ENCODE assay signal across 11 cellular contexts in genomic region chr1:117632269-117633067, GRCh38. TPM values are rescaled to one million over a fixed set of nuclear protein-coding genes. Genes with fewer than 3 reads are reported as not detected.
A peak's percentile ranks its signal among the peaks of the same experiment; 100 is the strongest.
DNase-seq lines count a peak whose midpoint lies in the region; ATAC-seq, FAIRE-seq and TF ChIP-seq lines count a peak whose summit lies in the region.
"Had no signal": no experiment of that assay in that cellular context is flagged by ENCODE, and none has a peak within 500 bp of the region (broad histone marks: within the 10 kb centered on the region; RNA-seq: fewer than 3 reads in every experiment).

No MANE protein-coding gene starts in this region.

- H3K36me3 ChIP-seq in bronchial epithelial cell (ENCODE audit: control insufficient read depth, insufficient read depth, low read length) (no peaks in the 10 kb centered on the region), thyroid gland (no peaks in the 10 kb centered on the region)

- peaks cover 35 to 46% of the 10 kb centered on the region in 2 donors for H3K4me1 ChIP-seq in thyroid gland

- intact Hi-C loops in thyroid gland (cut with DNase I), result no loop called here

- DNase-seq in activated CD8-positive, alpha-beta memory T cell treated with anti-CD3 and anti-CD28 coated beads for 24 hours, result peak; percentile 50
- no peak for DNase-seq in activated CD8-positive, alpha-beta memory T cell treated with anti-CD3 and anti-CD28 coated beads, Interleukin-2, amount 50 U/mL, for 4 hours
- peak; percentile 37 for DNase-seq in bronchial epithelial cell (ENCODE audit: low read depth)
- DNase-seq in thyroid gland, result peak; percentile 30 to 48
- DNase-seq in SIG-M5 treated with dmso at 0.1 percent for 504 hours (lab: John Stamatoyannopoulos, UW; ENCODE audit: unreplicated experiment), result no peak
- DNase-seq in SK-N-DZ (ENCODE audit: low spot score), result no peak
- DNase-seq: NCI-H1436; stimulated activated naive CD4-positive, alpha-beta T cell had no signal

- TF ChIP-seq CTCF in bronchial epithelial cell (IDR thresholded peaks at IDR 0.05; ENCODE audit: insufficient read depth, low read length, severe bottlenecking) (no peak), thyroid gland (IDR thresholded peaks at IDR 0.05) (no peak)

- no peaks in the 10 kb centered on the region for H3K9me3 ChIP-seq in thyroid gland

- no peak overlapping the region for H3K4me3 ChIP-seq in bronchial epithelial cell (ENCODE audit: low read depth, low read length)
- H3K4me3 ChIP-seq in thyroid gland (replicated peaks in 1 of 3), result no peak overlapping the region

- no peak for TF ChIP-seq POLR2A in thyroid gland (IDR thresholded peaks at IDR 0.05)

- H3K27ac ChIP-seq in thyroid gland, result no peak overlapping the region

- FAIRE-seq in bronchial epithelial cell (lab: Jason Lieb, UNC), result no peak

- WGBS in thyroid gland, 2 donors, result 60 to 70% methylated on average over 6 of the region's 6 CpGs

- ATAC-seq in HG03442 (IDR thresholded peaks at IDR 0.05; ENCODE audit: unreplicated experiment), result peak; percentile 55
- no peak for ATAC-seq in HG03196 (IDR thresholded peaks at IDR 0.05; ENCODE audit: unreplicated experiment)

- H3K27me3 ChIP-seq in bronchial epithelial cell (ENCODE audit: control insufficient read depth, insufficient read depth, low read length), result peaks cover 7% of the 10 kb centered on the region
- no peaks in the 10 kb centered on the region for H3K27me3 ChIP-seq in thyroid gland

RNA-seq across cellular contexts. Expression of gene TENT5C, which starts 26.6 kb away (rescaled TPM):
- total RNA-seq in bronchial epithelial cell (0.53 and 1.2 TPM in 2 replicates), thyroid gland (10 to 100 TPM; 14.8 to 30.4 (median 22.2) TPM)
- polyA plus RNA-seq in SK-N-DZ (2014; cell fraction: cytosol; rRNA removed), result not detected in 2 replicates
- polyA plus RNA-seq in SK-N-DZ (2014; cell fraction: nucleus; rRNA removed), result not detected in 2 replicates
- total RNA-seq: epithelial cell of proximal tubule had no signal

Comparison
In these comparisons a context has a peak if more than half of its experiments do, and no peak if none do; other contexts are left out.
1. DNase-seq: peak in activated CD8-positive, alpha-beta memory T cell treated with anti-CD3 and anti-CD28 coated beads for 24 hours (single experiment), bronchial epithelial cell (single experiment) and thyroid gland (2 of 2); none in activated CD8-positive, alpha-beta memory T cell treated with anti-CD3 and anti-CD28 coated beads, Interleukin-2, amount 50 U/mL, for 4 hours (single experiment), SIG-M5 treated with dmso at 0.1 percent for 504 hours (single experiment) and SK-N-DZ (single experiment).